ENCODE assay signal across 19 cellular contexts in genomic region chr5:57690724-57691123, GRCh38.
"Had no signal": no experiment of that assay in that cellular context is flagged by ENCODE, and none has a peak within 500 bp of the region (broad histone marks: within the 10 kb centered on the region; RNA-seq: fewer than 3 reads in every experiment).

No MANE protein-coding gene starts in this region.

- H3K27ac Mint-ChIP-seq: immature natural killer cell; natural killer cell; stimulated activated naive B cell treated with anti-CD40 and anti-IgM and Interleukin-4, amounts not matched to agents 10 μg/mL and 1 μg/mL and 100 μg/mL, for 72 hours; stimulated activated naive CD8-positive, alpha-beta T cell treated with anti-CD3 and anti-CD28 coated beads, Interleukin-15, amount 100 ng/mL, for 72 hours had no signal

- DNase-seq: colonic mucosa; dermis blood vessel endothelial cell; esophagus squamous epithelium; foreskin fibroblast; immature natural killer cell; kidney; left cardiac atrium; left ventricle myocardium superior; mesenchymal stem cell; natural killer cell; posterior cingulate gyrus; stimulated activated CD4-positive, alpha-beta T cell treated with anti-CD3 and anti-CD28 coated beads, Interleukin-2, amount 100 ng/mL, for 24 hours; stimulated activated CD4-positive, alpha-beta T cell treated with anti-CD3 and anti-CD28 coated beads, Interleukin-4, amount 100 ng/mL, for 4 hours; stimulated activated naive B cell treated with anti-CD40 and anti-IgM and Interleukin-4, amounts not matched to agents 10 μg/mL and 1 μg/mL and 100 μg/mL, for 72 hours; stimulated activated naive CD8-positive, alpha-beta T cell treated with anti-CD3 and anti-CD28 coated beads, Interleukin-15, amount 100 ng/mL, for 72 hours; testis had no signal

- H3K9me3 Mint-ChIP-seq: stimulated activated naive B cell treated with anti-CD40 and anti-IgM and Interleukin-4, amounts not matched to agents 10 μg/mL and 1 μg/mL and 100 μg/mL, for 72 hours; stimulated activated naive CD8-positive, alpha-beta T cell treated with anti-CD3 and anti-CD28 coated beads, Interleukin-15, amount 100 ng/mL, for 72 hours had no signal

- H3K27me3 ChIP-seq: colonic mucosa, esophagus squamous epithelium, neutrophil, testis, tibial nerve had no signal

- H3K4me1 ChIP-seq: colonic mucosa, testis had no signal

- H3K4me3 Mint-ChIP-seq: immature natural killer cell; natural killer cell; stimulated activated naive B cell treated with anti-CD40 and anti-IgM and Interleukin-4, amounts not matched to agents 10 μg/mL and 1 μg/mL and 100 μg/mL, for 72 hours; stimulated activated naive CD8-positive, alpha-beta T cell treated with anti-CD3 and anti-CD28 coated beads, Interleukin-15, amount 100 ng/mL, for 72 hours had no signal

- H3K36me3 Mint-ChIP-seq: immature natural killer cell; natural killer cell; stimulated activated naive B cell treated with anti-CD40 and anti-IgM and Interleukin-4, amounts not matched to agents 10 μg/mL and 1 μg/mL and 100 μg/mL, for 72 hours had no signal

- H3K4me3 ChIP-seq: colonic mucosa, esophagus squamous epithelium, lung, testis, tibial nerve had no signal

- H3K9me3 ChIP-seq: colonic mucosa, esophagus squamous epithelium, neutrophil, testis, tibial nerve had no signal

- H3K27ac ChIP-seq: colonic mucosa, esophagus squamous epithelium, neutrophil, testis had no signal

- H3K4me1 Mint-ChIP-seq: immature natural killer cell; natural killer cell; stimulated activated naive B cell treated with anti-CD40 and anti-IgM and Interleukin-4, amounts not matched to agents 10 μg/mL and 1 μg/mL and 100 μg/mL, for 72 hours had no signal

- H3K36me3 ChIP-seq: colonic mucosa, esophagus squamous epithelium, neutrophil, tibial nerve had no signal
